Comparison of ENCODE assay signal across 1 cellular context in genomic region chr2:167292430-167293171, GRCh38.
TF ChIP-seq lines count a peak whose summit lies in the region.

B3GALT1 (plus strand) TSS chr2:167293001.

TF ChIP-seq in A549, 52 proteins besides CTCF, POLR2A, EP300 and RAD21 (continued from another document):
- TF ChIP-seq PHF8 (IDR thresholded peaks at IDR 0.05; ENCODE audit: borderline replicate concordance, low read depth): peak; percentile 65; the same call in 1 of the 2 replicates
